In the genomic region with DNA sequence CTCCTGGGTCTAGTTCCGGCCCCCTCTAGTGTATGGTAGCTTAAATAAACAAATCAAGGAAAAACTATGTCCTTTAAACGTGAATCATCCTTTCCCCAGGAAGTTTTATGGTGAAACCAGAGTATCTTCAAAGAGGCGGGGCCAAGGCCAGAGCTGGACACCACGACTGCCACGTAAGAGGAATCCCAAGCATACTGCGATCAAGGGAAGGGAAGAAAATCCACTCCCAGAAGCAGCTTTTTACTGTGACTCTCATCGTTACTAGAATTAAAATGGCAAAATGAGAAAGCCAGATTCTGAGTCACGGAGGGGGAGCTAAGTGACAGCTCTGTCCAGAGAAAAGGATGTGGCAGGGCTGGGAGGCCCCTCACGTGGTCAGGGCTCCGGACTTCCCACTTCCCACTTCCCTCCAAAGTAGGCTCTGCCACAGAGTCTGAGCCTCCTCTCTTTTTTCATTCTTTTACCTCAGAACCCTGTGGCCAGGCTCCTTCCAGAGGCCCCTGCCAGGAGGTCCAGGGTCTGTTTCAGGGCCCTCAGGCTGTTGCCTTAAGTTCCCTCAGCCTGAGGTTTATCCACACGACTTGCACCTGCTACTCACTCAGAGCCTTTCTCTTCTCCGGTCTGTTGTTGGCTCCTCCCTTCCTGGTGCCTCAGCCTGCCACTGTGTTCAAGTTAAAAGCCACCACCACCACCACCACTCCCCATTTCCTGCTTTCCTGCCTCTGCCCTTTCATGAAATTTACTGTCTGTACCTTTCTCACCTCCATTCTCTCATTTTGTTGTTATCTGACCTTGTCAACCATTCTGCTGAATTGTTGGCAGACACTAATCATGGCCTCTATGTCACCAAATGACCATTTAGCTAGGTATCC, we compare ENCODE assay signal across 1 cellular context.
TF ChIP-seq lines count a peak whose summit lies in the region.

No MANE protein-coding gene starts in this region.

TF ChIP-seq in HepG2, 621 proteins besides CTCF, POLR2A, EP300 and RAD21 (continued from another document and continues in another):
- TF ChIP-seq SIN3B (IDR thresholded peaks at IDR 0.05; ENCODE audit: low read length) (0 out of 2 replicates have a peak, but pooled peaks have one; percentile 0), GATAD2A (CRISPR knock-in tag; IDR thresholded peaks at IDR 0.05) (peak; percentile 69; the same call in 1 of the 2 replicates), ZNF3 (CRISPR knock-in tag; IDR thresholded peaks at IDR 0.05) (no peak), ZC3H13 (CRISPR knock-in tag; IDR thresholded peaks at IDR 0.05) (no peak), NR2F6 (IDR thresholded peaks at IDR 0.05) (0 out of 2 replicates have a peak, but pooled peaks have one; percentile 3), NR2F6 (CRISPR knock-in tag; IDR thresholded peaks at IDR 0.05) (no peak), ZNF563 (CRISPR knock-in tag; IDR thresholded peaks at IDR 0.05) (peak; percentile 64; the same call in 1 of the 2 replicates), SUZ12 (IDR thresholded peaks at IDR 0.05; ENCODE audit: low read depth, low read length) (no peak), ZFP36L1 (CRISPR knock-in tag; IDR thresholded peaks at IDR 0.05) (peak; percentile 37; the same call in 1 of the 2 replicates), ZFY (CRISPR knock-in tag; IDR thresholded peaks at IDR 0.05) (0 out of 2 replicates have a peak, but pooled peaks have one; percentile 37), THYN1 (CRISPR knock-in tag; IDR thresholded peaks at IDR 0.05; ENCODE audit: borderline replicate concordance, low read depth) (0 out of 2 replicates have a peak, but pooled peaks have one; percentile 88), CEBPG (CRISPR knock-in tag; IDR thresholded peaks at IDR 0.05) (0 out of 2 replicates have a peak, but pooled peaks have one; percentile 3), ZNF331 (CRISPR knock-in tag; IDR thresholded peaks at IDR 0.05) (no peak), FOSL2 (CRISPR knock-in tag; IDR thresholded peaks at IDR 0.05) (peak; percentile 91), SOX6 (IDR thresholded peaks at IDR 0.05) (no peak), SOX6 (CRISPR knock-in tag; IDR thresholded peaks at IDR 0.05) (peak; percentile 52), TAF1 (CRISPR knock-in tag; IDR thresholded peaks at IDR 0.05) (peak; percentile 38; the same call in 1 of the 2 replicates), ZNF607 (CRISPR knock-in tag; IDR thresholded peaks at IDR 0.05; ENCODE audit: borderline replicate concordance) (0 out of 2 replicates have a peak, but pooled peaks have one; percentile 86), ZBTB7B (CRISPR knock-in tag; IDR thresholded peaks at IDR 0.05) (no peak), XBP1 (CRISPR knock-in tag; IDR thresholded peaks at IDR 0.05) (peak; percentile 78; the same call in 1 of the 2 replicates), SIX1 (CRISPR knock-in tag; IDR thresholded peaks at IDR 0.05; ENCODE audit: borderline replicate concordance) (peak; percentile 63; the same call in 1 of the 2 replicates), ZNF230 (CRISPR knock-in tag; IDR thresholded peaks at IDR 0.05) (no peak), ZNF326 (CRISPR knock-in tag; IDR thresholded peaks at IDR 0.05; ENCODE audit: borderline replicate concordance) (no peak), ETV5 (CRISPR knock-in tag; IDR thresholded peaks at IDR 0.05; ENCODE audit: borderline replicate concordance) (peak; percentile 85), ZC3H4 (CRISPR knock-in tag; IDR thresholded peaks at IDR 0.05; ENCODE audit: borderline replicate concordance) (no peak), TARDBP (CRISPR knock-in tag; IDR thresholded peaks at IDR 0.05) (peak; percentile 55; the same call in 1 of the 2 replicates)
- TF ChIP-seq, protein P1, sequence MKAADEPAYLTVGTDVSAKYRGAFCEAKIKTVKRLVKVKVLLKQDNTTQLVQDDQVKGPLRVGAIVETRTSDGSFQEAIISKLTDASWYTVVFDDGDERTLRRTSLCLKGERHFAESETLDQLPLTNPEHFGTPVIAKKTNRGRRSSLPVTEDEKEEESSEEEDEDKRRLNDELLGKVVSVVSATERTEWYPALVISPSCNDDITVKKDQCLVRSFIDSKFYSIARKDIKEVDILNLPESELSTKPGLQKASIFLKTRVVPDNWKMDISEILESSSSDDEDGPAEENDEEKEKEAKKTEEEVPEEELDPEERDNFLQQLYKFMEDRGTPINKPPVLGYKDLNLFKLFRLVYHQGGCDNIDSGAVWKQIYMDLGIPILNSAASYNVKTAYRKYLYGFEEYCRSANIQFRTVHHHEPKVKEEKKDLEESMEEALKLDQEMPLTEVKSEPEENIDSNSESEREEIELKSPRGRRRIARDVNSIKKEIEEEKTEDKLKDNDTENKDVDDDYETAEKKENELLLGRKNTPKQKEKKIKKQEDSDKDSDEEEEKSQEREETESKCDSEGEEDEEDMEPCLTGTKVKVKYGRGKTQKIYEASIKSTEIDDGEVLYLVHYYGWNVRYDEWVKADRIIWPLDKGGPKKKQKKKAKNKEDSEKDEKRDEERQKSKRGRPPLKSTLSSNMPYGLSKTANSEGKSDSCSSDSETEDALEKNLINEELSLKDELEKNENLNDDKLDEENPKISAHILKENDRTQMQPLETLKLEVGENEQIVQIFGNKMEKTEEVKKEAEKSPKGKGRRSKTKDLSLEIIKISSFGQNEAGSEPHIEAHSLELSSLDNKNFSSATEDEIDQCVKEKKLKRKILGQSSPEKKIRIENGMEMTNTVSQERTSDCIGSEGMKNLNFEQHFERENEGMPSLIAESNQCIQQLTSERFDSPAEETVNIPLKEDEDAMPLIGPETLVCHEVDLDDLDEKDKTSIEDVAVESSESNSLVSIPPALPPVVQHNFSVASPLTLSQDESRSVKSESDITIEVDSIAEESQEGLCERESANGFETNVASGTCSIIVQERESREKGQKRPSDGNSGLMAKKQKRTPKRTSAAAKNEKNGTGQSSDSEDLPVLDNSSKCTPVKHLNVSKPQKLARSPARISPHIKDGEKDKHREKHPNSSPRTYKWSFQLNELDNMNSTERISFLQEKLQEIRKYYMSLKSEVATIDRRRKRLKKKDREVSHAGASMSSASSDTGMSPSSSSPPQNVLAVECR (CRISPR knock-in tag; IDR thresholded peaks at IDR 0.05; ENCODE audit: borderline replicate concordance) = peak; percentile 27; the same call in 1 of the 2 replicates
- TF ChIP-seq, protein P2, sequence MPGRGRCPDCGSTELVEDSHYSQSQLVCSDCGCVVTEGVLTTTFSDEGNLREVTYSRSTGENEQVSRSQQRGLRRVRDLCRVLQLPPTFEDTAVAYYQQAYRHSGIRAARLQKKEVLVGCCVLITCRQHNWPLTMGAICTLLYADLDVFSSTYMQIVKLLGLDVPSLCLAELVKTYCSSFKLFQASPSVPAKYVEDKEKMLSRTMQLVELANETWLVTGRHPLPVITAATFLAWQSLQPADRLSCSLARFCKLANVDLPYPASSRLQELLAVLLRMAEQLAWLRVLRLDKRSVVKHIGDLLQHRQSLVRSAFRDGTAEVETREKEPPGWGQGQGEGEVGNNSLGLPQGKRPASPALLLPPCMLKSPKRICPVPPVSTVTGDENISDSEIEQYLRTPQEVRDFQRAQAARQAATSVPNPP (CRISPR knock-in tag; IDR thresholded peaks at IDR 0.05) = 0 out of 2 replicates have a peak, but pooled peaks have one; percentile 53
- TF ChIP-seq, protein P3, sequence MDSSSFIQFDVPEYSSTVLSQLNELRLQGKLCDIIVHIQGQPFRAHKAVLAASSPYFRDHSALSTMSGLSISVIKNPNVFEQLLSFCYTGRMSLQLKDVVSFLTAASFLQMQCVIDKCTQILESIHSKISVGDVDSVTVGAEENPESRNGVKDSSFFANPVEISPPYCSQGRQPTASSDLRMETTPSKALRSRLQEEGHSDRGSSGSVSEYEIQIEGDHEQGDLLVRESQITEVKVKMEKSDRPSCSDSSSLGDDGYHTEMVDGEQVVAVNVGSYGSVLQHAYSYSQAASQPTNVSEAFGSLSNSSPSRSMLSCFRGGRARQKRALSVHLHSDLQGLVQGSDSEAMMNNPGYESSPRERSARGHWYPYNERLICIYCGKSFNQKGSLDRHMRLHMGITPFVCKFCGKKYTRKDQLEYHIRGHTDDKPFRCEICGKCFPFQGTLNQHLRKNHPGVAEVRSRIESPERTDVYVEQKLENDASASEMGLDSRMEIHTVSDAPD (CRISPR knock-in tag; IDR thresholded peaks at IDR 0.05) = peak; percentile 83; the same call in 1 of the 2 replicates
- TF ChIP-seq, protein P4, sequence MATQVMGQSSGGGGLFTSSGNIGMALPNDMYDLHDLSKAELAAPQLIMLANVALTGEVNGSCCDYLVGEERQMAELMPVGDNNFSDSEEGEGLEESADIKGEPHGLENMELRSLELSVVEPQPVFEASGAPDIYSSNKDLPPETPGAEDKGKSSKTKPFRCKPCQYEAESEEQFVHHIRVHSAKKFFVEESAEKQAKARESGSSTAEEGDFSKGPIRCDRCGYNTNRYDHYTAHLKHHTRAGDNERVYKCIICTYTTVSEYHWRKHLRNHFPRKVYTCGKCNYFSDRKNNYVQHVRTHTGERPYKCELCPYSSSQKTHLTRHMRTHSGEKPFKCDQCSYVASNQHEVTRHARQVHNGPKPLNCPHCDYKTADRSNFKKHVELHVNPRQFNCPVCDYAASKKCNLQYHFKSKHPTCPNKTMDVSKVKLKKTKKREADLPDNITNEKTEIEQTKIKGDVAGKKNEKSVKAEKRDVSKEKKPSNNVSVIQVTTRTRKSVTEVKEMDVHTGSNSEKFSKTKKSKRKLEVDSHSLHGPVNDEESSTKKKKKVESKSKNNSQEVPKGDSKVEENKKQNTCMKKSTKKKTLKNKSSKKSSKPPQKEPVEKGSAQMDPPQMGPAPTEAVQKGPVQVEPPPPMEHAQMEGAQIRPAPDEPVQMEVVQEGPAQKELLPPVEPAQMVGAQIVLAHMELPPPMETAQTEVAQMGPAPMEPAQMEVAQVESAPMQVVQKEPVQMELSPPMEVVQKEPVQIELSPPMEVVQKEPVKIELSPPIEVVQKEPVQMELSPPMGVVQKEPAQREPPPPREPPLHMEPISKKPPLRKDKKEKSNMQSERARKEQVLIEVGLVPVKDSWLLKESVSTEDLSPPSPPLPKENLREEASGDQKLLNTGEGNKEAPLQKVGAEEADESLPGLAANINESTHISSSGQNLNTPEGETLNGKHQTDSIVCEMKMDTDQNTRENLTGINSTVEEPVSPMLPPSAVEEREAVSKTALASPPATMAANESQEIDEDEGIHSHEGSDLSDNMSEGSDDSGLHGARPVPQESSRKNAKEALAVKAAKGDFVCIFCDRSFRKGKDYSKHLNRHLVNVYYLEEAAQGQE (IDR thresholded peaks at IDR 0.05; ENCODE audit: borderline replicate concordance in 1 of 2, low read depth in 1 of 2, low read length in 2 of 2) = peak in 1 of 2 experiments; percentile 41; a peak in 1 of 4 replicates
- TF ChIP-seq, protein P5, sequence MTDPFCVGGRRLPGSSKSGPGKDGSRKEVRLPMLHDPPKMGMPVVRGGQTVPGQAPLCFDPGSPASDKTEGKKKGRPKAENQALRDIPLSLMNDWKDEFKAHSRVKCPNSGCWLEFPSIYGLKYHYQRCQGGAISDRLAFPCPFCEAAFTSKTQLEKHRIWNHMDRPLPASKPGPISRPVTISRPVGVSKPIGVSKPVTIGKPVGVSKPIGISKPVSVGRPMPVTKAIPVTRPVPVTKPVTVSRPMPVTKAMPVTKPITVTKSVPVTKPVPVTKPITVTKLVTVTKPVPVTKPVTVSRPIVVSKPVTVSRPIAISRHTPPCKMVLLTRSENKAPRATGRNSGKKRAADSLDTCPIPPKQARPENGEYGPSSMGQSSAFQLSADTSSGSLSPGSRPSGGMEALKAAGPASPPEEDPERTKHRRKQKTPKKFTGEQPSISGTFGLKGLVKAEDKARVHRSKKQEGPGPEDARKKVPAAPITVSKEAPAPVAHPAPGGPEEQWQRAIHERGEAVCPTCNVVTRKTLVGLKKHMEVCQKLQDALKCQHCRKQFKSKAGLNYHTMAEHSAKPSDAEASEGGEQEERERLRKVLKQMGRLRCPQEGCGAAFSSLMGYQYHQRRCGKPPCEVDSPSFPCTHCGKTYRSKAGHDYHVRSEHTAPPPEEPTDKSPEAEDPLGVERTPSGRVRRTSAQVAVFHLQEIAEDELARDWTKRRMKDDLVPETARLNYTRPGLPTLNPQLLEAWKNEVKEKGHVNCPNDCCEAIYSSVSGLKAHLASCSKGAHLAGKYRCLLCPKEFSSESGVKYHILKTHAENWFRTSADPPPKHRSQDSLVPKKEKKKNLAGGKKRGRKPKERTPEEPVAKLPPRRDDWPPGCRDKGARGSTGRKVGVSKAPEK (CRISPR knock-in tag; IDR thresholded peaks at IDR 0.05; ENCODE audit: borderline replicate concordance) = 0 out of 2 replicates have a peak, but pooled peaks have one; percentile 67
- TF ChIP-seq, protein P6, sequence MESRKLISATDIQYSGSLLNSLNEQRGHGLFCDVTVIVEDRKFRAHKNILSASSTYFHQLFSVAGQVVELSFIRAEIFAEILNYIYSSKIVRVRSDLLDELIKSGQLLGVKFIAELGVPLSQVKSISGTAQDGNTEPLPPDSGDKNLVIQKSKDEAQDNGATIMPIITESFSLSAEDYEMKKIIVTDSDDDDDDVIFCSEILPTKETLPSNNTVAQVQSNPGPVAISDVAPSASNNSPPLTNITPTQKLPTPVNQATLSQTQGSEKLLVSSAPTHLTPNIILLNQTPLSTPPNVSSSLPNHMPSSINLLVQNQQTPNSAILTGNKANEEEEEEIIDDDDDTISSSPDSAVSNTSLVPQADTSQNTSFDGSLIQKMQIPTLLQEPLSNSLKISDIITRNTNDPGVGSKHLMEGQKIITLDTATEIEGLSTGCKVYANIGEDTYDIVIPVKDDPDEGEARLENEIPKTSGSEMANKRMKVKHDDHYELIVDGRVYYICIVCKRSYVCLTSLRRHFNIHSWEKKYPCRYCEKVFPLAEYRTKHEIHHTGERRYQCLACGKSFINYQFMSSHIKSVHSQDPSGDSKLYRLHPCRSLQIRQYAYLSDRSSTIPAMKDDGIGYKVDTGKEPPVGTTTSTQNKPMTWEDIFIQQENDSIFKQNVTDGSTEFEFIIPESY (CRISPR knock-in tag; IDR thresholded peaks at IDR 0.05) = no peak
- TF ChIP-seq, protein P7, sequence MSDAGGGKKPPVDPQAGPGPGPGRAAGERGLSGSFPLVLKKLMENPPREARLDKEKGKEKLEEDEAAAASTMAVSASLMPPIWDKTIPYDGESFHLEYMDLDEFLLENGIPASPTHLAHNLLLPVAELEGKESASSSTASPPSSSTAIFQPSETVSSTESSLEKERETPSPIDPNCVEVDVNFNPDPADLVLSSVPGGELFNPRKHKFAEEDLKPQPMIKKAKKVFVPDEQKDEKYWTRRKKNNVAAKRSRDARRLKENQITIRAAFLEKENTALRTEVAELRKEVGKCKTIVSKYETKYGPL (CRISPR knock-in tag; IDR thresholded peaks at IDR 0.05) = 0 out of 2 replicates have a peak, but pooled peaks have one; percentile 34
- TF ChIP-seq, protein P8, sequence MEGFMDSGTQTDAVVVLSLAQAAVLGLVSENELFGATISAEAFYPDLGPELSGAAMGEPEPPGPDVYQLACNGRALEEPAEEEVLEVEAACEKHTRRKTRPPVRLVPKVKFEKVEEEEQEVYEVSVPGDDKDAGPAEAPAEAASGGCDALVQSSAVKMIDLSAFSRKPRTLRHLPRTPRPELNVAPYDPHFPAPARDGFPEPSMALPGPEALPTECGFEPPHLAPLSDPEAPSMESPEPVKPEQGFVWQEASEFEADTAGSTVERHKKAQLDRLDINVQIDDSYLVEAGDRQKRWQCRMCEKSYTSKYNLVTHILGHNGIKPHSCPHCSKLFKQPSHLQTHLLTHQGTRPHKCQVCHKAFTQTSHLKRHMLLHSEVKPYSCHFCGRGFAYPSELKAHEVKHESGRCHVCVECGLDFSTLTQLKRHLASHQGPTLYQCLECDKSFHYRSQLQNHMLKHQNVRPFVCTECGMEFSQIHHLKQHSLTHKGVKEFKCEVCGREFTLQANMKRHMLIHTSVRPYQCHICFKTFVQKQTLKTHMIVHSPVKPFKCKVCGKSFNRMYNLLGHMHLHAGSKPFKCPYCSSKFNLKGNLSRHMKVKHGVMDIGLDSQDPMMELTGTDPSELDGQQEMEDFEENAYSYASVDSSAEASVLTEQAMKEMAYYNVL (CRISPR knock-in tag; IDR thresholded peaks at IDR 0.05; ENCODE audit: borderline replicate concordance) = 0 out of 2 replicates have a peak, but pooled peaks have one; percentile 26
- TF ChIP-seq, protein P9, sequence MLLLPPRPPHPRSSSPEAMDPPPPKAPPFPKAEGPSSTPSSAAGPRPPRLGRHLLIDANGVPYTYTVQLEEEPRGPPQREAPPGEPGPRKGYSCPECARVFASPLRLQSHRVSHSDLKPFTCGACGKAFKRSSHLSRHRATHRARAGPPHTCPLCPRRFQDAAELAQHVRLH (CRISPR knock-in tag; IDR thresholded peaks at IDR 0.05; ENCODE audit: borderline replicate concordance, low read depth) = peak; percentile 16; the same call in 1 of the 2 replicates
